ENCODE assay signal across 8 cellular contexts in the genomic region with DNA sequence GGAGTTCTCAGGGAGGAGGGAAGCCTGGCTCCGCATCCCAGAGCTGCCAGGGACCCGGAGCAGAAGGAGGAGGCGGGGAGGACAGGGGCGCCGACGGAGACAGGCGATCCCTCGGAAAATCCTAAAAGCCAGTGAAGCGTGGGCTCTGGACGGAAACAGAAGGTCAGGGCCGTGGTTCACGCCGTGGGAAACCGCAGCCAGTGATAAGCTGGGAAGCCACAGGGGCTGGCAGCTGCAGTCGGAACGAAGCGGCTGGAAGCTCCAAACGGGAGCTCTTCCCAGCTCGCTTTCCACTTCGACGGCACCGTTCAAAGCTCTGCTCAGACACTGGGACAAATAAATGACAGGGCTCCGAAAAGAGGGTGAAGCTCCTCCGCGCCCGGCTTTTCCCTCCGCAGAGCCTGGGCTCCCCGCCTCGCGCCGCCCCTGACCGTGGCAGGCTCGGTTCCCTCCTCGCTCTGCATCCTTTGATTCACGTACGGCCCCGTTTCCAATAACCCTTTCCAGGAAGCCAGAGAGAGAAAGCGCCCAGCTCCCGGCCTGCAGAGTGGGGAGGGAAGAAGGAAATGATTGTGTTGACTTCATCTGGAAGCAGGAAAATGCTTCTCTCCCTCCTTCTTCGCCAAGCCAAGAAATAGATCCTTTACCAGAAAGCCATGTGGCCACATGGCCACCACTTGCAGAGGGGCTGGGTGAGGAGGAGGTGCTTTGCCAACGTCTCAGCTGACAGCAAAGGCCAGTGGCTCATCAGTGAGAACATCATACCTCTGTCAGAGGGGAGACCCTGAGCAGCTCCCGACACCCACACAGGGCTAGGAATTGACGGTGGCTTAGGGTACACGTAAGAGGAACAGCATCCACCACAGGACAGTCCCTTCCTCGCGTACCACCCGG. TPM values are rescaled to one million over a fixed set of nuclear protein-coding genes. Genes with fewer than 3 reads are reported as not detected.
DNase-seq lines count a peak whose midpoint lies in the region; ATAC-seq and TF ChIP-seq lines count a peak whose summit lies in the region.

No MANE protein-coding gene starts in this region.

- H3K27ac ChIP-seq in AG04450 (ENCODE audit: low read depth, low read length), result no peak overlapping the region

- H3K4me3 ChIP-seq in AG04450 (ENCODE audit: low read depth, low read length) (peak overlapping the region; percentile 52), adipocyte (ENCODE audit: low read length) (peak overlapping the region; percentile 64), iPS-18c (ENCODE audit: insufficient read depth, low read depth, low read length) (peak overlapping the region; percentile 36; the same call in 1 of the 2 replicates), skeletal muscle satellite cell (ENCODE audit: low read length) (peak overlapping the region; percentile 67)

- POLR2A ChIA-PET in AG04450 (lab: Yijun Ruan, JAX), result no interaction called here
- POLR2A ChIA-PET in GM10248 (lab: Yijun Ruan, JAX), result no interaction called here

- peak; percentile 36 for ATAC-seq in HG02678 (IDR thresholded peaks at IDR 0.05; ENCODE audit: unreplicated experiment)

- TF ChIP-seq CTCF in AG04450 (IDR thresholded peaks at IDR 0.05; ENCODE audit: low read depth, low read length), result no peak
- TF ChIP-seq CTCF in GM10248 (IDR thresholded peaks at IDR 0.05; ENCODE audit: control extremely low read depth, extremely low read depth, low read depth, missing control alignments), result no peak

- peaks cover 20% of the 10 kb centered on the region for H3K27me3 ChIP-seq in AG04450 (ENCODE audit: control insufficient read depth, insufficient read depth, low read length)
- peaks cover 39% of the 10 kb centered on the region for H3K27me3 ChIP-seq in adipocyte (replicated peaks; ENCODE audit: control insufficient read depth, insufficient read depth, low read length)
- H3K27me3 ChIP-seq in skeletal muscle satellite cell (ENCODE audit: control insufficient read depth, insufficient read depth, low read length), result peaks cover 24% of the 10 kb centered on the region

- CTCF ChIA-PET in AG04450 (lab: Charles Lee), result interaction anchor here (0.6 to 7.9 kb wide), 6 partner anchors 9 to 395 kb away, joined by 3 to 147 read pairs (median 3); no protein-coding TSS in a partner anchor
- CTCF ChIA-PET in GM10248 (lab: Yijun Ruan, JAX), result interaction anchor here (0.9 to 6.9 kb wide), 9 partner anchors 12 to 305 kb away, joined by 3 to 79 read pairs (median 3); no protein-coding TSS in a partner anchor

- H3K9ac ChIP-seq in adipocyte (ENCODE audit: low read length), result no peak overlapping the region
- peak overlapping the region; percentile 21 for H3K9ac ChIP-seq in skeletal muscle satellite cell (ENCODE audit: low read depth, low read length)

- H3K4me2 ChIP-seq in skeletal muscle satellite cell (ENCODE audit: low read length), result peak overlapping the region; percentile 81

- peaks cover 5% of the 10 kb centered on the region for H3K4me1 ChIP-seq in adipocyte (ENCODE audit: control insufficient read depth, insufficient read depth, low read length)
- peaks cover 7% of the 10 kb centered on the region for H3K4me1 ChIP-seq in skeletal muscle satellite cell (ENCODE audit: control insufficient read depth, insufficient read depth, low read length)

- DNase-seq in AG04450 (ENCODE audit: low read depth, low spot score), result no peak
- DNase-seq in adipocyte (ENCODE audit: low read depth), result peak; percentile 49
- DNase-seq in AML-193 (lab: John Stamatoyannopoulos, UW), result no peak
- no peak for DNase-seq in GM10248 (ENCODE audit: extremely low spot score)
- no peak for DNase-seq in NCI-H1417 treated with DMSO at 0.1 percent for 48 hours (lab: John Stamatoyannopoulos, UW)

- H3K9me3 ChIP-seq in AG04450 (ENCODE audit: control insufficient read depth, insufficient read depth, low read length) (no peaks in the 10 kb centered on the region), adipocyte (ENCODE audit: control insufficient read depth, low read length) (no peaks in the 10 kb centered on the region), iPS-18c (ENCODE audit: control insufficient read depth, insufficient read depth, low read length) (no peaks in the 10 kb centered on the region), skeletal muscle satellite cell (replicated peaks; ENCODE audit: low read length) (no peaks in the 10 kb centered on the region)

- H3K36me3 ChIP-seq in adipocyte (ENCODE audit: control insufficient read depth, insufficient read depth, low read length, severe bottlenecking) (no peaks in the 10 kb centered on the region), skeletal muscle satellite cell (ENCODE audit: insufficient read depth, low read length) (no peaks in the 10 kb centered on the region)

RNA-seq across cellular contexts. Expression of gene ADRB1, which starts 57.4 kb away (rescaled TPM):
- not detected in 2 replicates for polyA plus RNA-seq in AG04450 (2011; rRNA removed)
- polyA minus RNA-seq in AG04450 (2011; rRNA and poly(A)+ RNA removed), result not detected in 2 replicates
- total RNA-seq in skeletal muscle satellite cell (2012; rRNA removed), result not detected in 2 replicates
